Comparison of ENCODE assay signal across 8 cellular contexts in the genomic region with DNA sequence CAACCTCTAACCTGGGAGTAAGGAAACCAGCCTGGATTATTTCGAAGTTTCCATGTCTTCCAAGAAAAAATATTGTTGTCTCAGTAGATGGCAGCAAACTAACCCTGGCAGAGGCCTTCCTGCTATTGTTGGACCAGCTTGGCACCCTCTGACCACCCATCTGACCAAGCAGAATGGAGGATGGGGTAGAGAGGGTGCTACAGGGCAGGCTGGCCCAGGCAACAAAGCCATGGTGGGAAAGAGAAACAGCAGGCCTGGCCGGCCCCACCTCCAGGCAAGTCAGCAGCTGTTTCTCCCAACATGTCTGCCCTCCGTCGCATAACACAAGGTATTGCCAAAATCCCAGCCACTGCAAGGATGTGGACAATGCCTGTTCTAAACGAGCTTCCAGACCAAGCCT.
DNase-seq lines count a peak whose midpoint lies in the region; ATAC-seq and TF ChIP-seq lines count a peak whose summit lies in the region.

No MANE protein-coding gene starts in this region.

- H2AFZ ChIP-seq in OCI-LY7 (ENCODE audit: low read length): no peak overlapping the region
- H2AFZ ChIP-seq in neural progenitor cell (replicated peaks): no peak overlapping the region

- BruUV-seq in OCI-LY7 (replicated peaks; lab: Mats Ljungman, UMichigan): no TSS peak

- peaks cover 25% of the 10 kb centered on the region for H3K4me1 ChIP-seq in OCI-LY7 (ENCODE audit: insufficient read depth, low read length, poor library complexity, severe bottlenecking)
- H3K4me1 ChIP-seq in neural progenitor cell: peaks cover 44% of the 10 kb centered on the region

- H3K27ac ChIP-seq in OCI-LY7 (ENCODE audit: low read depth, low read length, poor library complexity, severe bottlenecking): peak overlapping the region; percentile 38
- peak overlapping the region; percentile 67 for H3K27ac ChIP-seq in neural progenitor cell

- intact Hi-C loops in CD14-positive monocyte (cut with micrococcal nuclease): loop anchor here in 1 of 2 donors (5.0 to 10.0 kb wide), 2 partner anchors 38 to 266 kb away; no protein-coding TSS in a partner anchor
- intact Hi-C loops in OCI-LY7 (cut with micrococcal nuclease; ENCODE audit: unreplicated experiment): loop anchor here (5.0 kb wide), 1 partner anchor 93 kb away; the partner anchor contains the start of gene FAM53B

- no peak overlapping the region for H3K4me2 ChIP-seq in OCI-LY7 (ENCODE audit: low read length)
- peak overlapping the region; percentile 22 for H3K4me2 ChIP-seq in neural progenitor cell

- H3K9me3 Mint-ChIP-seq in CD14-positive monocyte (peaks cover 0 to 3% (median 0%) of the 10 kb centered on the region in 7 donors), neural progenitor cell (no peaks in the 10 kb centered on the region)

- TF ChIP-seq CTCF in CD14-positive monocyte (IDR thresholded peaks at IDR 0.05) (no peak), OCI-LY7 (conservative IDR thresholded peaks at IDR 0.05; ENCODE audit: low read length) (no peak), epithelial cell of proximal tubule (conservative IDR thresholded peaks at IDR 0.05; ENCODE audit: low read depth, low read length) (peak; percentile 19), neural progenitor cell (IDR thresholded peaks at IDR 0.05) (no peak)

- H3K4me1 Mint-ChIP-seq in CD14-positive monocyte: peaks cover 88% of the 10 kb centered on the region
- H3K4me1 Mint-ChIP-seq in neural progenitor cell: peaks cover 26% of the 10 kb centered on the region

- CTCF ChIA-PET in OCI-LY7 (lab: Charles Lee; ENCODE audit: unreplicated experiment): interaction anchor here (1.4 kb wide), 1 partner anchor 70 kb away, joined by 4 read pairs; no protein-coding TSS in a partner anchor

- H3K4me3 Mint-ChIP-seq in CD14-positive monocyte: peak overlapping the region in 1 of 2 donors; percentile 87
- no peak overlapping the region for H3K4me3 Mint-ChIP-seq in neural progenitor cell

- H3K4me3 ChIP-seq in OCI-LY7 (ENCODE audit: low read depth, low read length, poor library complexity, severe bottlenecking) (no peak overlapping the region), epithelial cell of proximal tubule (ENCODE audit: low read depth, low read length) (no peak overlapping the region), neural progenitor cell (no peak overlapping the region)

- DNase-seq in CD14-positive monocyte (ENCODE audit: low spot score): no peak
- DNase-seq in OCI-LY7 (ENCODE audit: low spot score): no peak
- DNase-seq in epithelial cell of proximal tubule (ENCODE audit: low read depth): no peak
- DNase-seq in neural progenitor cell (ENCODE audit: low spot score): no peak
- no peak for DNase-seq in NCI-H748 (lab: John Stamatoyannopoulos, UW; ENCODE audit: unreplicated experiment)
- DNase-seq in kidney tubule cell (ENCODE audit: low spot score): no peak
- no peak for DNase-seq in AML-193 (lab: John Stamatoyannopoulos, UW)

- H3K9me3 ChIP-seq in OCI-LY7 (ENCODE audit: low read length): no peaks in the 10 kb centered on the region
- H3K9me3 ChIP-seq in neural progenitor cell (ENCODE audit: low read depth): no peaks in the 10 kb centered on the region

- H3K79me2 ChIP-seq in OCI-LY7 (ENCODE audit: insufficient read depth, low read depth, low read length): peaks cover 25% of the 10 kb centered on the region; the same call in 1 of the 2 replicates
- peaks cover 19% of the 10 kb centered on the region for H3K79me2 ChIP-seq in neural progenitor cell (ENCODE audit: low read depth)

- H3K27ac Mint-ChIP-seq in CD14-positive monocyte (peak overlapping the region; percentile 95 to 98 (median 96)), neural progenitor cell (no peak overlapping the region)

- H4K20me1 ChIP-seq in OCI-LY7 (ENCODE audit: insufficient read depth, low read length): no peaks in the 10 kb centered on the region
- peaks cover 41% of the 10 kb centered on the region for H4K20me1 ChIP-seq in neural progenitor cell (ENCODE audit: low read depth)

- no peaks in the 10 kb centered on the region for H3K27me3 ChIP-seq in neural progenitor cell

- peaks cover 15% of the 10 kb centered on the region for H3F3A ChIP-seq in neural progenitor cell (ENCODE audit: low read depth)

- H3K36me3 ChIP-seq in OCI-LY7 (ENCODE audit: insufficient read depth, low read length): peaks cover 58% of the 10 kb centered on the region; the same call in 1 of the 2 replicates
- H3K36me3 ChIP-seq in neural progenitor cell: no peaks in the 10 kb centered on the region

- H3K9ac ChIP-seq in neural progenitor cell: no peak overlapping the region

- H3K27me3 Mint-ChIP-seq in CD14-positive monocyte (ENCODE audit: low read depth in 3 of 3) (no peaks in the 10 kb centered on the region), neural progenitor cell (ENCODE audit: insufficient read depth, low read depth) (no peaks in the 10 kb centered on the region)

- ATAC-seq in HG03469 (IDR thresholded peaks at IDR 0.05; ENCODE audit: unreplicated experiment): no peak

- POLR2A ChIA-PET in OCI-LY7 (lab: Charles Lee): interaction anchor here (0.6 to 1.1 kb wide), 4 partner anchors 11 to 1481 kb away, joined by 3 to 4 read pairs (median 4); no protein-coding TSS in a partner anchor

- no peaks in the 10 kb centered on the region for H3K9me2 ChIP-seq in OCI-LY7 (ENCODE audit: insufficient read depth, low read length)

- H3K36me3 Mint-ChIP-seq in CD14-positive monocyte (peaks cover 13 to 39% of the 10 kb centered on the region in 2 donors), neural progenitor cell (no peaks in the 10 kb centered on the region)
